ENCODE assay signal across 1 cellular context in the genomic region with DNA sequence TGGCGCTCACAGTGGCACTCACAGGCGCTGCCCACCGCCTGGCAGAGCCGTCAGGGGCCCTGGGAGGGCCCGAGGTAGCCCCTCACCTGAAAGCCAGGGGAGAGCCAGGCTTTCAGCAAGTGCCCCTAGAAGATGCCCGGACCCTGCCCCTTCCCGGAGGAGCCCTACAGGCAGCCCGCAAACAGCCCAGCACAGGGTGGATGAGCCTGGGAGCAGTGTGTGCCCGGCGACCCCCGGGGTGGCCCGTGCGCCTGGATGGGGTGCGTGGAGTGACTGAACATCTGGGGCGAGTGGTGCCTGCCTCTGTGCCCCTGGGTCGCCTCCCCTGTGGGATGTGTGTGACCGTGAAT.
TF ChIP-seq lines count a peak whose summit lies in the region.

No MANE protein-coding gene starts in this region.

TF ChIP-seq in H1, 55 proteins besides CTCF, POLR2A, EP300 and RAD21:
- TF ChIP-seq GABPA (IDR thresholded peaks at IDR 0.05; ENCODE audit: borderline replicate concordance, insufficient read depth, low read length) (no peak), SUZ12 (IDR thresholded peaks at IDR 0.05; ENCODE audit: low read length) (no peak), RNF2 (IDR thresholded peaks at IDR 0.05; ENCODE audit: borderline replicate concordance, low read depth, low read length, missing control alignments, poor library complexity, severe bottlenecking) (no peak), CHD2 (IDR thresholded peaks at IDR 0.05; ENCODE audit: low read length) (no peak), MAFK (IDR thresholded peaks at IDR 0.05; ENCODE audit: low read depth, low read length) (no peak), CTBP2 (IDR thresholded peaks at IDR 0.05; ENCODE audit: borderline replicate concordance, insufficient read depth, insufficient read length, low read length) (no peak), ZNF274 (IDR thresholded peaks at IDR 0.05; ENCODE audit: borderline replicate concordance, extremely low read depth, low read length) (no peak), SP4 (IDR thresholded peaks at IDR 0.05; ENCODE audit: low read length) (no peak), JUN (IDR thresholded peaks at IDR 0.05; ENCODE audit: low read depth, low read length) (no peak), SIX5 (IDR thresholded peaks at IDR 0.05; ENCODE audit: low read depth, low read length) (no peak), RFX5 (IDR thresholded peaks at IDR 0.05; ENCODE audit: borderline replicate concordance, low read depth, low read length) (no peak), FOSL1 (IDR thresholded peaks at IDR 0.05; ENCODE audit: insufficient read depth, low read depth, low read length) (no peak), NRF1 (IDR thresholded peaks at IDR 0.05; ENCODE audit: low read depth, low read length) (no peak), KDM1A (IDR thresholded peaks at IDR 0.05; ENCODE audit: borderline replicate concordance, low read length) (no peak), BACH1 (IDR thresholded peaks at IDR 0.05; ENCODE audit: low read length) (no peak)
- TF ChIP-seq, protein P1, sequence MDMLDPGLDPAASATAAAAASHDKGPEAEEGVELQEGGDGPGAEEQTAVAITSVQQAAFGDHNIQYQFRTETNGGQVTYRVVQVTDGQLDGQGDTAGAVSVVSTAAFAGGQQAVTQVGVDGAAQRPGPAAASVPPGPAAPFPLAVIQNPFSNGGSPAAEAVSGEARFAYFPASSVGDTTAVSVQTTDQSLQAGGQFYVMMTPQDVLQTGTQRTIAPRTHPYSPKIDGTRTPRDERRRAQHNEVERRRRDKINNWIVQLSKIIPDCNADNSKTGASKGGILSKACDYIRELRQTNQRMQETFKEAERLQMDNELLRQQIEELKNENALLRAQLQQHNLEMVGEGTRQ (IDR thresholded peaks at IDR 0.05; ENCODE audit: low read length), result no peak
- TF ChIP-seq, protein P2, sequence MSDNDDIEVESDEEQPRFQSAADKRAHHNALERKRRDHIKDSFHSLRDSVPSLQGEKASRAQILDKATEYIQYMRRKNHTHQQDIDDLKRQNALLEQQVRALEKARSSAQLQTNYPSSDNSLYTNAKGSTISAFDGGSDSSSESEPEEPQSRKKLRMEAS (IDR thresholded peaks at IDR 0.05), result no peak
